ENCODE assay signal across 8 cellular contexts in genomic region chrX:21745756-21746155, GRCh38. TPM values are rescaled to one million over a fixed set of nuclear protein-coding genes. Genes with fewer than 3 reads are reported as not detected.
DNase-seq lines count a peak whose midpoint lies in the region; ATAC-seq and TF ChIP-seq lines count a peak whose summit lies in the region.

No MANE protein-coding gene starts in this region.

- peaks cover 80% of the 10 kb centered on the region for H3K4me1 ChIP-seq in cardiac muscle cell (ENCODE audit: low read depth)

- TF ChIP-seq CTCF in cardiac muscle cell (IDR thresholded peaks at IDR 0.05; ENCODE audit: low read depth, low read length) (peak; percentile 51), fibroblast of the aortic adventitia (IDR thresholded peaks at IDR 0.05; ENCODE audit: insufficient read depth, low read length) (peak; percentile 62)

- intact Hi-C loops in Right ventricle myocardium inferior (cut with DNase I): loop anchor here (10.0 kb wide), 1 partner anchor 1221 kb away; no protein-coding TSS in a partner anchor

- ATAC-seq in Right ventricle myocardium inferior: no peak

- H3K27ac ChIP-seq in cardiac muscle cell: peak overlapping the region; percentile 83

- DNase-seq in cardiac muscle cell (ENCODE audit: low read depth in 1 of 2, low spot score in 1 of 2): peak; percentile 33 to 56
- DNase-seq in Right ventricle myocardium inferior (ENCODE audit: missing footprints): no peak
- peak; percentile 27 for DNase-seq in NCI-H146 (lab: John Stamatoyannopoulos, UW)
- peak; percentile 53 for DNase-seq in activated CD8-positive, alpha-beta memory T cell treated with anti-CD3 and anti-CD28 coated beads, Interleukin-2, amount 50 U/mL, for 48 hours
- peak; percentile 47 for DNase-seq in fibroblast of the aortic adventitia (ENCODE audit: low read depth)
- DNase-seq in stimulated activated CD4-positive, alpha-beta T cell treated with anti-CD3 and anti-CD28 coated beads, Interleukin-12 subunit alpha, Interleukin-12 subunit beta, amount 100 ng/mL, for 4 hours: peak; percentile 25
- DNase-seq in NCI-H2196 treated with DMSO at 0.1 percent for 48 hours (lab: John Stamatoyannopoulos, UW; ENCODE audit: unreplicated experiment): no peak
- DNase-seq in SK-N-DZ (ENCODE audit: low spot score): no peak

- no peaks in the 10 kb centered on the region for H3K27me3 ChIP-seq in cardiac muscle cell

- H3K4me3 ChIP-seq in cardiac muscle cell (peak overlapping the region; percentile 14), fibroblast of the aortic adventitia (ENCODE audit: low read depth, low read length) (no peak overlapping the region)

- H3K36me3 ChIP-seq in cardiac muscle cell: peaks cover 10% of the 10 kb centered on the region

- no peaks in the 10 kb centered on the region for H3K9me3 ChIP-seq in cardiac muscle cell (ENCODE audit: low read depth)

RNA-seq across cellular contexts. Expression of gene SMPX, which starts 12.2 kb away (rescaled TPM):
- total RNA-seq in cardiac muscle cell: 402 and 912 TPM in 2 replicates
- 633 and 1,072 TPM in 2 replicates for polyA plus RNA-seq in cardiac muscle cell
- 661 TPM for total RNA-seq in Right ventricle myocardium inferior
- total RNA-seq in fibroblast of the aortic adventitia (ENCODE audit: low replicate concordance): not detected in 2 replicates
- not detected in 2 replicates for polyA plus RNA-seq in SK-N-DZ (2014; cell fraction: cytosol; rRNA removed)
- polyA plus RNA-seq in SK-N-DZ (2014; cell fraction: nucleus; rRNA removed): not detected in 2 replicates

Comparison
In these comparisons a context has a peak if more than half of its experiments do, and no peak if none do; other contexts are left out.
1. DNase-seq: peak in cardiac muscle cell (2 of 2), NCI-H146 (single experiment), activated CD8-positive, alpha-beta memory T cell treated with anti-CD3 and anti-CD28 coated beads, Interleukin-2, amount 50 U/mL, for 48 hours (single experiment), fibroblast of the aortic adventitia (single experiment) and stimulated activated CD4-positive, alpha-beta T cell treated with anti-CD3 and anti-CD28 coated beads, Interleukin-12 subunit alpha, Interleukin-12 subunit beta, amount 100 ng/mL, for 4 hours (single experiment); none in Right ventricle myocardium inferior (single experiment), NCI-H2196 treated with DMSO at 0.1 percent for 48 hours (single experiment) and SK-N-DZ (single experiment).
2. RNA of gene SMPX, which starts 12.2 kb away (total RNA-seq): 661 TPM in Right ventricle myocardium inferior (single experiment) and 402 to 912 TPM in cardiac muscle cell; not detected in fibroblast of the aortic adventitia; every median in the first group is over 100 times any median in the second.